In the genomic region with DNA sequence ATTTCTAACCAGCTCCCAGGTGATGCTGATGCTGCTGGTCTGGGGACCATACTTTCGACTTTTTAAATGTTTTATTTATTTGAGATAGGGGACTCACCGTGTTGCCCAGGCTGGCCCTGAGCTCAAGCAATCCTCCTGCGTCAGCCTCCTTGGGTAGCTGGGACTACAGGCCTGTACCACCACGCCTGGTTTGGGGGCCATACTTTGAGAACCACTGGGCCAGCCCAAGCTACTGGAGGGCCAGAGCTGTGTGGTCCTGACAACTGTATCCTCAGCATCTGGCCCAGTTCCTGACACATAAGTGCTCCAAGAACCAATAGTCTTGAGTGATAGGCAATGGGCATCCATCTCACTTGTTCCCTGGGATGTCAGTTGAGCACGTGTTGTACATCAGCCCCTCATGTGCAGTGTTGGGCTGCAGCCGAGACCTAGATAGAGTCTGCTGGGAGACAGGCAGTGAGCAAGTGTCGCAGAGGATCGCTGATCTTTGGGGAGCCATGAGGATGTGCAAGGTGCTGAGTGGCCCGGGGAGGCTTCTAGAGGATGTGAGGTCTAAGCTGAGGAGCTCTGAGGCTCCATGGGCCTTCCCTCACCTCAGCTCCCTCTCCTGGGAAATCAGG, we compare ENCODE assay signal across 16 cellular contexts. TPM values are rescaled to one million over a fixed set of nuclear protein-coding genes. Genes with fewer than 3 reads are reported as not detected.
A peak's percentile ranks its signal among the peaks of the same experiment; 100 is the strongest.
DNase-seq lines count a peak whose midpoint lies in the region; ATAC-seq and TF ChIP-seq lines count a peak whose summit lies in the region.
"Had no signal": no experiment of that assay in that cellular context is flagged by ENCODE, and none has a peak within 500 bp of the region (broad histone marks: within the 10 kb centered on the region; RNA-seq: fewer than 3 reads in every experiment).

No MANE protein-coding gene starts in this region.

- H3K27me3 ChIP-seq in Karpas-422 (ENCODE audit: low read length) (no peaks in the 10 kb centered on the region), left lung (no peaks in the 10 kb centered on the region)
- H3K27me3 ChIP-seq: colonic mucosa, foreskin keratinocyte, stomach had no signal

- H3K36me3 ChIP-seq in Karpas-422 (ENCODE audit: insufficient read depth, low read length) (0 out of 2 replicates have a peak, but pooled peaks cover 3% of the 10 kb centered on the region), left lung (no peaks in the 10 kb centered on the region)
- H3K36me3 ChIP-seq: colonic mucosa, left ventricle myocardium inferior, stomach had no signal

- TF ChIP-seq CTCF in nephron progenitor cell (IDR thresholded peaks at IDR 0.05) (no peak), left lung (IDR thresholded peaks at IDR 0.05) (no peak)

- H3K4me1 Mint-ChIP-seq in activated CD4-positive, alpha-beta T cell treated with anti-CD3 and anti-CD28 coated beads for 36 hours: peaks cover 55% of the 10 kb centered on the region
- peaks cover 40% of the 10 kb centered on the region for H3K4me1 Mint-ChIP-seq in activated naive CD8-positive, alpha-beta T cell treated with anti-CD3 and anti-CD28 coated beads, Interleukin-2, amount 50 U/mL, for 24 hours
- peaks cover 69% of the 10 kb centered on the region for H3K4me1 Mint-ChIP-seq in nephron progenitor cell

- peak overlapping the region; percentile 82 for H3K27ac Mint-ChIP-seq in activated CD4-positive, alpha-beta T cell treated with anti-CD3 and anti-CD28 coated beads for 36 hours
- no peak overlapping the region for H3K27ac Mint-ChIP-seq in activated naive CD8-positive, alpha-beta T cell treated with anti-CD3 and anti-CD28 coated beads, Interleukin-2, amount 50 U/mL, for 24 hours
- no peak overlapping the region for H3K27ac Mint-ChIP-seq in nephron progenitor cell

- H3K9me3 Mint-ChIP-seq in activated CD4-positive, alpha-beta T cell treated with anti-CD3 and anti-CD28 coated beads for 36 hours (ENCODE audit: low read depth): no peaks in the 10 kb centered on the region
- H3K9me3 Mint-ChIP-seq in activated naive CD8-positive, alpha-beta T cell treated with anti-CD3 and anti-CD28 coated beads, Interleukin-2, amount 50 U/mL, for 24 hours: no peaks in the 10 kb centered on the region
- no peaks in the 10 kb centered on the region for H3K9me3 Mint-ChIP-seq in nephron progenitor cell

- DNase-seq in activated CD4-positive, alpha-beta T cell treated with anti-CD3 and anti-CD28 coated beads for 36 hours: no peak
- no peak for DNase-seq in activated CD4-positive, alpha-beta T cell treated with anti-CD3 and anti-CD28 coated beads, Interleukin-2, amount 50 U/mL, for 48 hours
- DNase-seq in Karpas-422 (no peak), nephron progenitor cell (no peak), NCI-H1436 (lab: John Stamatoyannopoulos, UW) (no peak), iPS-NIHi7 (ENCODE audit: extremely low spot score) (no peak), left lung (no peak)
- no peak for DNase-seq in activated naive CD8-positive, alpha-beta T cell treated with anti-CD3 and anti-CD28 coated beads, Interleukin-2, amount 50 U/mL, for 24 hours
- DNase-seq: activated gamma-delta T cell, colonic mucosa, foreskin keratinocyte, left ventricle myocardium inferior, NCI-H2029 treated with DMSO at 0.1 percent for 48 hours, stomach had no signal

- POLR2A ChIA-PET in activated CD4-positive, alpha-beta T cell treated with anti-CD3 and anti-CD28 coated beads for 36 hours (lab: Charles Lee): interaction anchor here (0.7 to 1.6 kb wide), 4 partner anchors 8 to 295 kb away, joined by 3 to 8 read pairs (median 3); no protein-coding TSS in a partner anchor

- 0 out of 2 replicates have a peak overlapping the region, but pooled peaks have one; percentile 80 for H3K9ac ChIP-seq in Karpas-422 (ENCODE audit: low read length)
- H3K9ac ChIP-seq: parathyroid adenoma had no signal

- H3K9me3 ChIP-seq in Karpas-422 (ENCODE audit: low read length) (no peaks in the 10 kb centered on the region), left lung (no peaks in the 10 kb centered on the region)
- H3K9me3 ChIP-seq: colonic mucosa, left ventricle myocardium inferior, stomach had no signal

- H2AFZ ChIP-seq in Karpas-422 (ENCODE audit: low read length): no peak overlapping the region

- intact Hi-C loops in activated CD4-positive, alpha-beta T cell treated with anti-CD3 and anti-CD28 coated beads for 36 hours (cut with DNase I, micrococcal nuclease): no loop called here
- intact Hi-C loops in left lung (cut with DNase I): no loop called here

- no peaks in the 10 kb centered on the region for H3K9me2 ChIP-seq in Karpas-422 (replicated peaks; ENCODE audit: insufficient read depth, low read length)

- H4K20me1 ChIP-seq in Karpas-422 (ENCODE audit: insufficient read depth, low read depth, low read length): peaks cover 28% of the 10 kb centered on the region; the same call in 1 of the 2 replicates

- ATAC-seq in activated CD4-positive, alpha-beta T cell treated with anti-CD3 and anti-CD28 coated beads for 36 hours: no peak
- ATAC-seq in activated naive CD8-positive, alpha-beta T cell treated with anti-CD3 and anti-CD28 coated beads, Interleukin-2, amount 50 U/mL, for 24 hours: no peak
- ATAC-seq in left lung: no peak
- ATAC-seq: foreskin keratinocyte, Panc1 had no signal

- peak overlapping the region; percentile 90 for H3K4me3 Mint-ChIP-seq in activated CD4-positive, alpha-beta T cell treated with anti-CD3 and anti-CD28 coated beads for 36 hours
- peak overlapping the region; percentile 88 for H3K4me3 Mint-ChIP-seq in activated naive CD8-positive, alpha-beta T cell treated with anti-CD3 and anti-CD28 coated beads, Interleukin-2, amount 50 U/mL, for 24 hours
- H3K4me3 Mint-ChIP-seq in nephron progenitor cell: peak overlapping the region; percentile 91

- peaks cover 3% of the 10 kb centered on the region; the same call in 1 of the 2 replicates for H3K79me2 ChIP-seq in Karpas-422 (ENCODE audit: low read length)
- H3K79me2 ChIP-seq: parathyroid adenoma had no signal

- no peaks in the 10 kb centered on the region for H3K27me3 Mint-ChIP-seq in activated CD4-positive, alpha-beta T cell treated with anti-CD3 and anti-CD28 coated beads for 36 hours
- H3K27me3 Mint-ChIP-seq in activated naive CD8-positive, alpha-beta T cell treated with anti-CD3 and anti-CD28 coated beads, Interleukin-2, amount 50 U/mL, for 24 hours: no peaks in the 10 kb centered on the region
- peaks cover 2% of the 10 kb centered on the region for H3K27me3 Mint-ChIP-seq in nephron progenitor cell (ENCODE audit: low read depth, poor library complexity)

- H3K36me3 Mint-ChIP-seq in activated CD4-positive, alpha-beta T cell treated with anti-CD3 and anti-CD28 coated beads for 36 hours (ENCODE audit: low read depth): peaks cover 28% of the 10 kb centered on the region
- peaks cover 14% of the 10 kb centered on the region for H3K36me3 Mint-ChIP-seq in activated naive CD8-positive, alpha-beta T cell treated with anti-CD3 and anti-CD28 coated beads, Interleukin-2, amount 50 U/mL, for 24 hours (ENCODE audit: low read depth)
- H3K36me3 Mint-ChIP-seq in nephron progenitor cell (ENCODE audit: low read depth): peaks cover 10% of the 10 kb centered on the region

- peak overlapping the region; percentile 100 for H3K4me2 ChIP-seq in Karpas-422 (ENCODE audit: low read depth, low read length, poor library complexity, severe bottlenecking)

- CTCF ChIA-PET in activated CD4-positive, alpha-beta T cell treated with anti-CD3 and anti-CD28 coated beads for 36 hours (lab: Charles Lee): interaction anchor here (0.7 to 1.2 kb wide), 5 partner anchors 25 to 376 kb away, joined by 3 to 4 read pairs (median 3); no protein-coding TSS in a partner anchor

- peaks cover 45% of the 10 kb centered on the region for H3K4me1 ChIP-seq in Karpas-422 (ENCODE audit: low read length)
- H3K4me1 ChIP-seq in left lung: peaks cover 19 to 47% of the 10 kb centered on the region in 2 donors
- H3K4me1 ChIP-seq: colonic mucosa, parathyroid adenoma had no signal

- H3K4me3 ChIP-seq in Karpas-422 (ENCODE audit: low read length): peak overlapping the region; percentile 95; the same call in 1 of the 2 replicates
- no peak overlapping the region for H3K4me3 ChIP-seq in left lung

- H3K27ac ChIP-seq in Karpas-422 (ENCODE audit: low read length) (no peak overlapping the region), left lung (no peak overlapping the region)
- H3K27ac ChIP-seq: colonic mucosa, left ventricle myocardium inferior, parathyroid adenoma, stomach had no signal

RNA-seq across cellular contexts. Expression of gene RMI2, which starts 1.6 kb away (rescaled TPM):
- total RNA-seq in activated CD4-positive, alpha-beta T cell treated with anti-CD3 and anti-CD28 coated beads for 36 hours: 10 to 100 TPM; 56.0 to 69.8 TPM
- total RNA-seq in Karpas-422 (2014; rRNA removed; shearing (Covaris generic); ENCODE audit: low replicate concordance): 19.4 and 45.2 TPM in 2 replicates
- total RNA-seq in left lung: 10 to 100 TPM in 1 of 2 donors, 1 to 10 TPM in 1; 9.6 to 14.1 TPM
